8 cellular contexts compared by ENCODE assay signal in the genomic region with DNA sequence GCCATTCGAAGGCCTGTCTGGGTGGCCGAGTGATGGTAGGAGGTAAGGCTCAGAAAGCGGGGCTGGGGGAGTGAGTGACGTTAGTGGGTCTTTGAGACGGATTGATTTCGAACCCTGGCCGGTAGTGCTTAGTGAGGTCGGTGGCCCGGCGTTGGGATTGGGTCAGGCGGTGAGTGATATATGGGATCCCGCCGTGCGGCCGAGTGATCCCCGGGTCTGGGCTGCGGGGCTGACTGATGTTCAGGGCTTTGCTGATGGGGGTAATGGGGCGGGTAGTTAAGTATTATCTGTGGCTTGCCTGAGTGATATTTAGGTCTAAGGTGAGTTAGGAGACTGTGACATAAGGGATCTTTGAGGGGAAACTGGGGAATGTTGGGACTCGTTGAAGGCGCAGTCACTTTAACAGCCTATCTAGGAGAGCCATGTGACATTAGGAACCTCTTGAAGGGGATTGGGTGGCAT. TPM values are rescaled to one million over a fixed set of nuclear protein-coding genes. Genes with fewer than 3 reads are reported as not detected.
A peak's percentile ranks its signal among the peaks of the same experiment; 100 is the strongest.
DNase-seq lines count a peak whose midpoint lies in the region; ATAC-seq lines count a peak whose summit lies in the region.

No MANE protein-coding gene starts in this region.

- in situ Hi-C loops in ACHN (cut with HindIII; ENCODE audit: low pct_ligation_motif_present, low pct_unique_long_range_greater_than_20kb, low sequenced_read_pairs) = no loop called here
- in situ Hi-C loops in HAP-1 (cut with MboI; ENCODE audit: low sequenced_read_pairs) = no loop called here

- H3K27ac ChIP-seq in adipose tissue (ENCODE audit: low read depth, low read length) (peak overlapping the region; percentile 49), subcutaneous abdominal adipose tissue (ENCODE audit: low read depth, low read length) (peak overlapping the region; percentile 87)

- H3K36me3 ChIP-seq in HAP-1 (replicated peaks) = peaks cover 43% of the 10 kb centered on the region
- peaks cover 7 to 36% (median 32%) of the 10 kb centered on the region in 5 donors for H3K36me3 ChIP-seq in subcutaneous abdominal adipose tissue (ENCODE audit: control insufficient read depth in 5 of 5, insufficient read depth in 5 of 5, low read length in 5 of 5)

- H3K9me3 ChIP-seq in HAP-1 (no peaks in the 10 kb centered on the region), subcutaneous abdominal adipose tissue (ENCODE audit: control insufficient read depth in 5 of 5, low read length in 5 of 5) (no peaks in the 10 kb centered on the region)

- H3K27me3 ChIP-seq in HAP-1 (ENCODE audit: low read depth) = no peaks in the 10 kb centered on the region
- H3K27me3 ChIP-seq in subcutaneous abdominal adipose tissue (ENCODE audit: control insufficient read depth in 5 of 5, insufficient read depth in 4 of 5, low read length in 5 of 5) = peaks cover 0 to 3% (median 0%) of the 10 kb centered on the region in 5 donors

- H3K9ac ChIP-seq in subcutaneous abdominal adipose tissue (ENCODE audit: low read length in 5 of 5) = peak overlapping the region; percentile 89 to 98 (median 96)

- no peak for ATAC-seq in HG03045 (IDR thresholded peaks at IDR 0.05; ENCODE audit: unreplicated experiment)
- ATAC-seq in GM21360 (IDR thresholded peaks at IDR 0.05; ENCODE audit: unreplicated experiment) = no peak
- ATAC-seq in HG03175 (IDR thresholded peaks at IDR 0.05; ENCODE audit: unreplicated experiment) = no peak

- H3K4me1 ChIP-seq in HAP-1 (peaks cover 8% of the 10 kb centered on the region), subcutaneous abdominal adipose tissue (ENCODE audit: control insufficient read depth in 5 of 5, insufficient read depth in 5 of 5, low read length in 5 of 5) (peaks cover 6 to 20% (median 17%) of the 10 kb centered on the region in 5 donors)

- H3K4me3 ChIP-seq in HAP-1 = peak overlapping the region; percentile 83
- peak overlapping the region; percentile 83 to 95 (median 91) for H3K4me3 ChIP-seq in subcutaneous abdominal adipose tissue (ENCODE audit: low read depth in 1 of 5, low read length in 5 of 5)

- DNase-seq in ACHN = peak; percentile 11
- DNase-seq in HAP-1 (ENCODE audit: low spot score in 2 of 2) = no peak
- DNase-seq in iPS-NIHi7 (ENCODE audit: extremely low spot score) = peak; percentile 38

- WGBS in adipose tissue, 3 donors = 0 to 3% (median 3%) methylated on average over 20 of the region's 20 CpGs

RNA-seq across cellular contexts. Expression of a gene that starts 0.4 kb away (rescaled TPM):
- 10 to 100 TPM; 25.5 to 66.2 (median 51.3) TPM for polyA plus RNA-seq in adipose tissue

RNA-seq across cellular contexts. Expression of a gene that starts 25.4 kb away (rescaled TPM):
- 1 to 10 TPM; 1.1 to 1.7 (median 1.1) TPM for polyA plus RNA-seq in adipose tissue

RNA-seq across cellular contexts. Expression of a gene that starts 37.0 kb away (rescaled TPM):
- polyA plus RNA-seq in adipose tissue = 10 to 100 TPM in 1 of 3 donors, 1 to 10 TPM in 2; 2.5 to 16.7 (median 2.9) TPM

Comparison
In these comparisons a context has a peak if more than half of its experiments do, and no peak if none do; other contexts are left out.
1. DNase-seq: peak in ACHN (single experiment) and iPS-NIHi7 (single experiment); none in HAP-1 (0 of 2).